ENCODE assay signal across 8 cellular contexts in genomic region chr5:134845852-134846640, GRCh38. TPM values are rescaled to one million over a fixed set of nuclear protein-coding genes. Genes with fewer than 3 reads are reported as not detected.
DNase-seq lines count a peak whose midpoint lies in the region; ATAC-seq and TF ChIP-seq lines count a peak whose summit lies in the region.

Gene C5orf24 (plus strand): TSS chr5:134845968. CDS start chr5:134854901, 8,933 bp downstream.

- POLR2A ChIA-PET in Panc1 (lab: Charles Lee) = interaction anchor here (0.5 to 1.0 kb wide), 3 partner anchors 58 to 259 kb away, joined by 3 to 7 read pairs (median 4); partner anchors contain the start of gene PCBD2

- H3K27me3 Mint-ChIP-seq in activated T-cell treated with anti-CD3 and anti-CD28 coated beads, Interleukin-2, amount 50 U/mL, for 4 hours (ENCODE audit: low read depth) = no peaks in the 10 kb centered on the region

- TF ChIP-seq CTCF in Panc1 (IDR thresholded peaks at IDR 0.05) = no peak

- no peak for TF ChIP-seq EP300 in Ishikawa (IDR thresholded peaks at IDR 0.05; ENCODE audit: borderline replicate concordance)

- H3K9me3 Mint-ChIP-seq in activated T-cell treated with anti-CD3 and anti-CD28 coated beads, Interleukin-2, amount 50 U/mL, for 4 hours = no peaks in the 10 kb centered on the region

- intact Hi-C loops in Panc1 (cut with micrococcal nuclease; ENCODE audit: unreplicated experiment) = no loop called here

- H3K27ac ChIP-seq in Panc1 (ENCODE audit: low read length) (peak within 1 kb of the TSS; percentile 94), esophagus (ENCODE audit: low read depth in 2 of 2, low read length in 1 of 2) (peak within 1 kb of the TSS; percentile 93 to 97)

- peaks cover 4% of the 10 kb centered on the region for H3K36me3 Mint-ChIP-seq in activated T-cell treated with anti-CD3 and anti-CD28 coated beads, Interleukin-2, amount 50 U/mL, for 4 hours (ENCODE audit: insufficient read depth)

- H3K4me3 Mint-ChIP-seq in activated T-cell treated with anti-CD3 and anti-CD28 coated beads, Interleukin-2, amount 50 U/mL, for 4 hours = peak within 1 kb of the TSS; percentile 92

- DNase-seq in DMS53 (lab: John Stamatoyannopoulos, UW) (peak; percentile 99), Panc1 (ENCODE audit: low read depth, low spot score) (peak; percentile 88)
- DNase-seq in activated T-cell treated with anti-CD3 and anti-CD28 coated beads, Interleukin-2, amount 50 U/mL, for 4 hours = peak; percentile 88
- peak; percentile 94 for DNase-seq in stimulated activated CD8-positive, alpha-beta memory T cell treated with anti-CD3 and anti-CD28 coated beads, Interleukin-4, amount 100 ng/mL, for 48 hours

- in situ Hi-C loops in Panc1 (cut with HindIII; ENCODE audit: low pct_unique_long_range_greater_than_20kb, low sequenced_read_pairs) = no loop called here

- H3K4me3 ChIP-seq in Panc1 (ENCODE audit: low read depth in 2 of 2, low read length in 2 of 2) (peak within 1 kb of the TSS; percentile 73 to 88), esophagus (ENCODE audit: low read depth in 1 of 2, low read length in 2 of 2) (peak within 1 kb of the TSS; percentile 85 to 96), mucosa of stomach (ENCODE audit: low read length) (peak within 1 kb of the TSS; percentile 43)

- H3K4me1 ChIP-seq in Panc1 (ENCODE audit: control insufficient read depth, insufficient read depth, low read length) (peaks cover 12% of the 10 kb centered on the region), esophagus (ENCODE audit: control insufficient read depth in 2 of 2, insufficient read depth in 2 of 2, low read length in 1 of 2) (peaks cover 0 to 3% of the 10 kb centered on the region in 2 donors), mucosa of stomach (ENCODE audit: control insufficient read depth, insufficient read depth, low read length) (peaks cover 16% of the 10 kb centered on the region)

- peak within 1 kb of the TSS; percentile 36 for H3K9ac ChIP-seq in mucosa of stomach (ENCODE audit: low read length)

- TF ChIP-seq RAD21 in Ishikawa (IDR thresholded peaks at IDR 0.05; ENCODE audit: low read depth) = no peak; the same call in 1 of the 2 replicates

- no peaks in the 10 kb centered on the region for H3K27me3 ChIP-seq in Panc1 (ENCODE audit: control insufficient read depth, insufficient read depth, low read length)
- H3K27me3 ChIP-seq in esophagus (ENCODE audit: control insufficient read depth in 1 of 2, insufficient read depth in 2 of 2, low read length in 2 of 2) = no peaks in the 10 kb centered on the region
- H3K27me3 ChIP-seq in mucosa of stomach (ENCODE audit: control insufficient read depth, insufficient read depth, low read length) = no peaks in the 10 kb centered on the region

- CTCF ChIA-PET in Panc1 (lab: Charles Lee) = no interaction called here

- H3K9me3 ChIP-seq in Panc1 (ENCODE audit: control insufficient read depth, insufficient read depth, low read depth, low read length) = no peaks in the 10 kb centered on the region
- H3K9me3 ChIP-seq in esophagus (ENCODE audit: control insufficient read depth in 2 of 2, insufficient read depth in 1 of 2, low read depth in 1 of 2, low read length in 1 of 2) = no peaks in the 10 kb centered on the region
- H3K9me3 ChIP-seq in mucosa of stomach (ENCODE audit: control insufficient read depth, low read length) = no peaks in the 10 kb centered on the region

- ATAC-seq in GM21576 (IDR thresholded peaks at IDR 0.05; ENCODE audit: unreplicated experiment) (peak; percentile 89), Panc1 (peak; percentile 98)
- peak; percentile 95 to 96 for ATAC-seq in activated T-cell treated with anti-CD3 and anti-CD28 coated beads, Interleukin-2, amount 50 U/mL, for 4 hours

- no TSS peak for BruUV-seq in Panc1 (replicated peaks; lab: Mats Ljungman, UMichigan)

- H3K36me3 ChIP-seq in Panc1 (ENCODE audit: control insufficient read depth, insufficient read depth, low read length) (peaks cover 6% of the 10 kb centered on the region), esophagus (ENCODE audit: control insufficient read depth in 2 of 2, insufficient read depth in 2 of 2, low read length in 1 of 2) (no peaks in the 10 kb centered on the region), mucosa of stomach (ENCODE audit: control insufficient read depth, insufficient read depth, low read length) (no peaks in the 10 kb centered on the region)

- peaks cover 31% of the 10 kb centered on the region for H3K4me1 Mint-ChIP-seq in activated T-cell treated with anti-CD3 and anti-CD28 coated beads, Interleukin-2, amount 50 U/mL, for 4 hours (ENCODE audit: low read depth)

- 0% methylated on average over 78 to 84 of the region's 84 CpGs for WGBS in esophagus, 2 donors

TF ChIP-seq in Ishikawa, 13 proteins besides CTCF, POLR2A, EP300 and RAD21:
- TF ChIP-seq CREB1 (IDR thresholded peaks at IDR 0.05; ENCODE audit: low read depth) (no peak), CEBPB (IDR thresholded peaks at IDR 0.05) (peak; percentile 4; the same call in 1 of the 2 replicates), ZBTB7A (IDR thresholded peaks at IDR 0.05; ENCODE audit: low read depth) (no peak), TCF12 (IDR thresholded peaks at IDR 0.05; ENCODE audit: low read depth) (peak; percentile 13; the same call in 1 of the 2 replicates), TEAD4 (IDR thresholded peaks at IDR 0.05) (0 out of 2 replicates have a peak, but pooled peaks have one; percentile 41), EGR1 (IDR thresholded peaks at IDR 0.05) (0 out of 2 replicates have a peak, but pooled peaks have one; percentile 21), MAX (IDR thresholded peaks at IDR 0.05) (peak; percentile 95), NFIC (IDR thresholded peaks at IDR 0.05) (peak; percentile 76), USF1 (IDR thresholded peaks at IDR 0.05) (peak; percentile 21; the same call in 1 of the 2 replicates), FOXM1 (IDR thresholded peaks at IDR 0.05; ENCODE audit: borderline replicate concordance, low read depth) (no peak), TAF1 (IDR thresholded peaks at IDR 0.05; ENCODE audit: low read depth) (peak; percentile 82), YY1 (IDR thresholded peaks at IDR 0.05; ENCODE audit: low read depth) (peak; percentile 50)

RNA-seq across cellular contexts. Expression of gene C5orf24, which starts in this region (rescaled TPM):
- 51.7 TPM for total RNA-seq in Panc1 (2021; ENCODE audit: unreplicated experiment)
- 34.8 TPM for polyA plus RNA-seq in Panc1 (2012; ENCODE audit: insufficient read length)
- total RNA-seq in activated T-cell treated with anti-CD3 and anti-CD28 coated beads, Interleukin-2, amount 50 U/mL, for 4 hours = 10 to 100 TPM; 19.2 to 25.4 (median 23.7) TPM
- 10 to 100 TPM in 1 of 2 donors, 1 to 10 TPM in 1; 9.0 to 12.3 TPM for polyA plus RNA-seq in esophagus

Comparison
In these comparisons a context has a peak if more than half of its experiments do, and no peak if none do; other contexts are left out.
1. Peak in every context shown above with its lines: DNase-seq, ATAC-seq, H3K4me3 ChIP-seq and H3K27ac ChIP-seq.